ENCODE assay signal across 16 cellular contexts in genomic region chr17:798246-798645, GRCh38.
"Had no signal": no experiment of that assay in that cellular context is flagged by ENCODE, and none has a peak within 500 bp of the region (broad histone marks: within the 10 kb centered on the region; RNA-seq: fewer than 3 reads in every experiment).

No MANE protein-coding gene starts in this region.

- ATAC-seq: activated CD4-positive, alpha-beta T cell treated with anti-CD3 and anti-CD28 coated beads for 36 hours; foreskin keratinocyte; left colon; right cardiac atrium; stimulated activated effector memory CD8-positive, alpha-beta T cell treated with anti-CD3 and anti-CD28 coated beads, Interleukin-12 subunit alpha, Interleukin-12 subunit beta, amount 100 ng/mL, for 72 hours had no signal

- H3K4me3 Mint-ChIP-seq: activated CD4-positive, alpha-beta T cell treated with anti-CD3 and anti-CD28 coated beads for 36 hours; naive B cell; stimulated activated effector memory CD8-positive, alpha-beta T cell treated with anti-CD3 and anti-CD28 coated beads, Interleukin-12 subunit alpha, Interleukin-12 subunit beta, amount 100 ng/mL, for 72 hours had no signal

- H3K36me3 Mint-ChIP-seq: naive B cell; stimulated activated effector memory CD8-positive, alpha-beta T cell treated with anti-CD3 and anti-CD28 coated beads, Interleukin-12 subunit alpha, Interleukin-12 subunit beta, amount 100 ng/mL, for 72 hours had no signal

- H3K4me1 ChIP-seq: foreskin keratinocyte, uterus had no signal

- H3K4me3 ChIP-seq: coronary artery, lung, thyroid gland, uterus had no signal

- DNase-seq: activated CD4-positive, alpha-beta T cell treated with anti-CD3 and anti-CD28 coated beads for 36 hours; activated naive CD4-positive, alpha-beta T cell treated with Interleukin-2 at 50 U/mL for 16 hours; central memory CD4-positive, alpha-beta T cell; effector CD4-positive, alpha-beta T cell; foreskin keratinocyte; left colon; midbrain; naive B cell; right cardiac atrium; small intestine; thyroid gland; uterus had no signal

- H3K27ac ChIP-seq: coronary artery, foreskin keratinocyte, neutrophil, thyroid gland, uterus had no signal

- H3K9me3 ChIP-seq: neutrophil, thyroid gland, uterus had no signal

- H3K9me3 Mint-ChIP-seq: naive B cell; stimulated activated effector memory CD8-positive, alpha-beta T cell treated with anti-CD3 and anti-CD28 coated beads, Interleukin-12 subunit alpha, Interleukin-12 subunit beta, amount 100 ng/mL, for 72 hours had no signal

- H3K27ac Mint-ChIP-seq: activated CD4-positive, alpha-beta T cell treated with anti-CD3 and anti-CD28 coated beads for 36 hours; naive B cell; stimulated activated effector memory CD8-positive, alpha-beta T cell treated with anti-CD3 and anti-CD28 coated beads, Interleukin-12 subunit alpha, Interleukin-12 subunit beta, amount 100 ng/mL, for 72 hours had no signal

- H3K27me3 ChIP-seq: foreskin keratinocyte, neutrophil, thyroid gland, uterus had no signal

- H3K27me3 Mint-ChIP-seq: activated CD4-positive, alpha-beta T cell treated with anti-CD3 and anti-CD28 coated beads for 36 hours; naive B cell had no signal

- H3K36me3 ChIP-seq: neutrophil, thyroid gland, uterus had no signal
